Comparison of ENCODE assay signal across 9 cellular contexts in the genomic region with DNA sequence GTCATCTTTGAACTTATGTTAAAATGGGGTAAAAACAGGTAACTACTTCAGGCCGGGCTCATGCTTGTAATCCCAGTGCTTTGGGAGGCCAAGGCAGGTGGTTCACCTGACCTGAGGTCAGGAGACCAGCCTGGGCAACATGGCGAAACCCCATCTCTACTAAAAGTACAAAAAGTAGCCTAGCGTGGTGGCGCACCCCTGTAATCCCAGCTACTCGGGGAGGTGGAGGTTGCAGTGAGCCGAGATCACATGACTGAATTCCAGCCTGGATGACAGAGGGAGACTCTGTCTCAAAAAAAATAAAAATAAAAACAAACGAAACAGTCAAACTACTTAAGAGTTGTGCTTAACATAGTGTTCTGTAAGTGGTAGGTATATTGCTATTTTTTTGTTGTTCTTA. TPM values are rescaled to one million over a fixed set of nuclear protein-coding genes. Genes with fewer than 3 reads are reported as not detected.
A peak's percentile ranks its signal among the peaks of the same experiment; 100 is the strongest.
DNase-seq lines count a peak whose midpoint lies in the region; ATAC-seq and TF ChIP-seq lines count a peak whose summit lies in the region.
"Had no signal": no experiment of that assay in that cellular context is flagged by ENCODE, and none has a peak within 500 bp of the region (broad histone marks: within the 10 kb centered on the region; RNA-seq: fewer than 3 reads in every experiment).

No MANE protein-coding gene starts in this region.

- H3K4me3 ChIP-seq in CD4-positive, CD25-positive, alpha-beta regulatory T cell (ENCODE audit: low read depth, low read length), result peak overlapping the region; percentile 98
- peak overlapping the region; percentile 100 for H3K4me3 ChIP-seq in OCI-LY1 (ENCODE audit: low read depth, low read length, poor library complexity, severe bottlenecking)
- H3K4me3 ChIP-seq in endodermal cell (ENCODE audit: low read length), result peak overlapping the region; percentile 96
- H3K4me3 ChIP-seq in neuron (ENCODE audit: low read length), result peak overlapping the region; percentile 72
- H3K4me3 ChIP-seq in lower leg skin (ENCODE audit: low read depth, poor library complexity, severe bottlenecking), result no peak overlapping the region

- TF ChIP-seq CTCF in OCI-LY1 (IDR thresholded peaks at IDR 0.05; ENCODE audit: low read length) (no peak), endodermal cell (conservative IDR thresholded peaks at IDR 0.05) (no peak), GM10248 (IDR thresholded peaks at IDR 0.05; ENCODE audit: control extremely low read depth, extremely low read depth, low read depth, missing control alignments) (no peak), lower leg skin (IDR thresholded peaks at IDR 0.05) (no peak), GM13976 (IDR thresholded peaks at IDR 0.05; ENCODE audit: borderline replicate concordance, control extremely low read depth, extremely low read depth, insufficient read depth, missing control alignments) (no peak)

- in situ Hi-C loops in GM13976 (cut with MboI; ENCODE audit: low sequenced_read_pairs, unreplicated experiment), result no loop called here

- H3K9me3 Mint-ChIP-seq in CD4-positive, CD25-positive, alpha-beta regulatory T cell, result peaks cover 0 to 6% (median 0%) of the 10 kb centered on the region in 7 donors
- peaks cover 27% of the 10 kb centered on the region for H3K9me3 Mint-ChIP-seq in endodermal cell

- H3K9me2 ChIP-seq in OCI-LY1 (ENCODE audit: low read depth, low read length), result no peaks in the 10 kb centered on the region

- H3K4me3 Mint-ChIP-seq in CD4-positive, CD25-positive, alpha-beta regulatory T cell, result peak overlapping the region; percentile 96 to 100 (median 100)
- peak overlapping the region; percentile 95 for H3K4me3 Mint-ChIP-seq in endodermal cell

- H3K27ac Mint-ChIP-seq in CD4-positive, CD25-positive, alpha-beta regulatory T cell, result peak overlapping the region; percentile 60 to 100 (median 100)
- H3K27ac Mint-ChIP-seq in endodermal cell, result peak overlapping the region; percentile 99

- peaks cover 36% of the 10 kb centered on the region for H3K36me3 ChIP-seq in CD4-positive, CD25-positive, alpha-beta regulatory T cell (ENCODE audit: control insufficient read depth, insufficient read depth, low read length)
- peaks cover 68% of the 10 kb centered on the region for H3K36me3 ChIP-seq in OCI-LY1 (ENCODE audit: insufficient read depth, low read length)
- H3K36me3 ChIP-seq in endodermal cell (ENCODE audit: control insufficient read depth, insufficient read depth, low read length), result peaks cover 46% of the 10 kb centered on the region
- peaks cover 17% of the 10 kb centered on the region for H3K36me3 ChIP-seq in neuron (ENCODE audit: insufficient read depth, low read length)

- peaks cover 49% of the 10 kb centered on the region for H3K4me1 ChIP-seq in CD4-positive, CD25-positive, alpha-beta regulatory T cell (ENCODE audit: control insufficient read depth, insufficient read depth, low read length, poor library complexity, severe bottlenecking)
- H3K4me1 ChIP-seq in OCI-LY1 (ENCODE audit: insufficient read depth, low read length, severe bottlenecking) (peaks cover 39% of the 10 kb centered on the region), endodermal cell (ENCODE audit: control insufficient read depth, insufficient read depth, low read length) (no peaks in the 10 kb centered on the region), neuron (ENCODE audit: insufficient read depth, low read length) (peaks cover 21% of the 10 kb centered on the region)

- H3F3A ChIP-seq in OCI-LY1 (ENCODE audit: insufficient read depth, low read length), result no peaks in the 10 kb centered on the region; the same call in 1 of the 2 replicates

- no peaks in the 10 kb centered on the region for H4K20me1 ChIP-seq in OCI-LY1 (ENCODE audit: insufficient read depth, low read length)

- peaks cover 41% of the 10 kb centered on the region for H3K36me3 Mint-ChIP-seq in CD4-positive, CD25-positive, alpha-beta regulatory T cell
- H3K36me3 Mint-ChIP-seq in endodermal cell (ENCODE audit: low read depth), result peaks cover 43% of the 10 kb centered on the region

- intact Hi-C loops in lower leg skin (cut with DNase I; ENCODE audit: low total_unique reads), result no loop called here

- CTCF ChIA-PET in GM10248 (lab: Yijun Ruan, JAX), result no interaction called here

- 31% methylated on average over 5 of the region's 7 CpGs; no CpG with 5 or more reads in 1 of the 2 experiments for WGBS in endodermal cell (ENCODE audit: insufficient coverage in 1 of 2, insufficient read length in 1 of 2), 2 experiments
- WGBS in lower leg skin, 2 donors, result 34 to 59% methylated on average over 7 of the region's 7 CpGs

- H3K9ac ChIP-seq in OCI-LY1 (ENCODE audit: low read length) (peak overlapping the region; percentile 100), endodermal cell (ENCODE audit: extremely low read depth, low read length, poor library complexity, severe bottlenecking) (peak overlapping the region; percentile 99)

- no peak for TF ChIP-seq POLR2A in lower leg skin (IDR thresholded peaks at IDR 0.05)

- peak overlapping the region; percentile 95 for H3K4me2 ChIP-seq in OCI-LY1 (ENCODE audit: low read length)

- ATAC-seq in CD4-positive, CD25-positive, alpha-beta regulatory T cell (ENCODE audit: low read depth in 2 of 2), result no peak
- ATAC-seq in HG03442 (IDR thresholded peaks at IDR 0.05; ENCODE audit: unreplicated experiment), result no peak

- H2AFZ ChIP-seq in OCI-LY1 (ENCODE audit: low read length) (no peak overlapping the region), neuron (ENCODE audit: low read depth, low read length) (no peak overlapping the region)

- H3K9me3 ChIP-seq in CD4-positive, CD25-positive, alpha-beta regulatory T cell (ENCODE audit: control insufficient read depth in 2 of 2, low read length in 2 of 2), result no peaks in the 10 kb centered on the region
- no peaks in the 10 kb centered on the region for H3K9me3 ChIP-seq in OCI-LY1 (ENCODE audit: low read length)
- H3K9me3 ChIP-seq in endodermal cell (ENCODE audit: control insufficient read depth, low read length), result no peaks in the 10 kb centered on the region
- H3K9me3 ChIP-seq in neuron (ENCODE audit: low read length), result no peaks in the 10 kb centered on the region

- DNase-seq in CD4-positive, CD25-positive, alpha-beta regulatory T cell, result no peak
- DNase-seq in endodermal cell, result peak; percentile 51
- no peak for DNase-seq in GM10248 (ENCODE audit: extremely low spot score)
- no peak for DNase-seq in lower leg skin (ENCODE audit: low spot score in 2 of 2)
- no peak for DNase-seq in GM13976 (ENCODE audit: low spot score)
- DNase-seq: NCI-H1105 had no signal

- H3K27ac ChIP-seq in CD4-positive, CD25-positive, alpha-beta regulatory T cell (ENCODE audit: insufficient read depth, low read length, poor library complexity, severe bottlenecking), result peak overlapping the region; percentile 100
- H3K27ac ChIP-seq in OCI-LY1 (ENCODE audit: low read depth, low read length, poor library complexity, severe bottlenecking) (no peak overlapping the region), endodermal cell (ENCODE audit: low read depth, low read length) (no peak overlapping the region)

- no peaks in the 10 kb centered on the region for H3K27me3 ChIP-seq in CD4-positive, CD25-positive, alpha-beta regulatory T cell (ENCODE audit: control insufficient read depth, insufficient read depth, low read length)
- no peaks in the 10 kb centered on the region for H3K27me3 ChIP-seq in OCI-LY1 (ENCODE audit: insufficient read depth, low read length)
- H3K27me3 ChIP-seq in endodermal cell (ENCODE audit: control insufficient read depth, insufficient read depth, low read length, poor library complexity, severe bottlenecking), result no peaks in the 10 kb centered on the region
- no peaks in the 10 kb centered on the region for H3K27me3 ChIP-seq in neuron (ENCODE audit: insufficient read depth, low read length)

- H3K79me2 ChIP-seq in OCI-LY1 (ENCODE audit: insufficient read depth, low read length), result peaks cover 70% of the 10 kb centered on the region

- H3K4me1 Mint-ChIP-seq in CD4-positive, CD25-positive, alpha-beta regulatory T cell, result peaks cover 18 to 68% (median 33%) of the 10 kb centered on the region in 4 donors
- H3K4me1 Mint-ChIP-seq in endodermal cell, result peaks cover 7% of the 10 kb centered on the region

- H3K27me3 Mint-ChIP-seq in CD4-positive, CD25-positive, alpha-beta regulatory T cell, result peaks cover 9% of the 10 kb centered on the region
- no peaks in the 10 kb centered on the region for H3K27me3 Mint-ChIP-seq in endodermal cell (ENCODE audit: insufficient read depth)

- POLR2A ChIA-PET in GM10248 (lab: Yijun Ruan, JAX), result no interaction called here

RNA-seq across cellular contexts. Expression of a gene that starts 2.5 kb away (rescaled TPM):
- 1,169 TPM for total RNA-seq in CD4-positive, CD25-positive, alpha-beta regulatory T cell
- polyA plus RNA-seq in CD4-positive, CD25-positive, alpha-beta regulatory T cell, result 100 to 1,000 TPM; 133 to 210 (median 177) TPM
- 100 to 1,000 TPM; 218 to 274 TPM for total RNA-seq in endodermal cell
- 150 TPM for polyA plus RNA-seq in endodermal cell (2013, experiment 1 of 2)
- polyA plus RNA-seq in endodermal cell (2013, experiment 2 of 2), result 144 TPM
- 100 to 1,000 TPM; 170 to 252 (median 224) TPM for total RNA-seq in lower leg skin
